In the genomic region with DNA sequence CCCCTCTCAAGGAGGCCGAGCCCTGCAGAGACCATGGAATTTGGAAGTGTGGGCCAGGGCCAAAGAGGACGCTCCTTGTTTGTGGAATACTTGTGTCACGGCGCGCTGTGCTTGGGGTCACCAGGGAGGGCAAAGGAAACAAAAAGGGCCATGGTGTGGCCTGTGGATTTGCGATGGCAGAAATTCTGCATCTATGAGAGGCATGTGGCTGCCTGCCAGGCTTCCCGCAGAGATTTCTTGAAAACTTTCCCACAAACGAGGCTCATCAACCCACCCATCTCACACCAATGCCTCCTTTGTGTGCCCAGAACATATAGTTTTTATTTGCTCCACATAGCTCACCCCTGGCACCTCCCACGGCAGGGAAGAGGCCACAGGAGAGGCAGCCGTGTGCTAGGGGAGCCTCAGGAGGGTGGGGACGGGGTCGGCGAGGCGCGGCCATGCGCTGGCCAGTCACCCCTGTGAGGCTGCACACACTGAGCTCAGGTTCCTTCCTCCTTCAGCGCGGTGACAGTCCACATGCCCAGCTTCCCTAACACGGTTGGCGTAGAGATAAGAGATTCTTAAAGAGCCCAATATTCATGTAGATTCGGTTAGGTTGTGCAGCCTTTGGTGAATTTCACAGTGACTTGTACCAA, we compare ENCODE assay signal across 16 cellular contexts.
DNase-seq lines count a peak whose midpoint lies in the region; ATAC-seq and TF ChIP-seq lines count a peak whose summit lies in the region.
"Had no signal": no experiment of that assay in that cellular context is flagged by ENCODE, and none has a peak within 500 bp of the region (broad histone marks: within the 10 kb centered on the region; RNA-seq: fewer than 3 reads in every experiment).

No MANE protein-coding gene starts in this region.

- no peaks in the 10 kb centered on the region for H3K27me3 ChIP-seq in lower lobe of right lung (ENCODE audit: low read depth)
- H3K27me3 ChIP-seq in upper lobe of left lung, result no peaks in the 10 kb centered on the region
- H3K27me3 ChIP-seq in spleen (replicated peaks in 1 of 7), result no peaks in the 10 kb centered on the region
- H3K27me3 ChIP-seq: testis had no signal

- H3K4me3 ChIP-seq in lower lobe of right lung, result no peak overlapping the region
- H3K4me3 ChIP-seq in upper lobe of left lung, result no peak overlapping the region
- H3K4me3 ChIP-seq in spleen, result no peak overlapping the region
- H3K4me3 ChIP-seq: smooth muscle cell, testis had no signal

- DNase-seq in NCI-H748 (lab: John Stamatoyannopoulos, UW; ENCODE audit: unreplicated experiment) (peak; percentile 25), NCI-H748 treated with DMSO at 0.1 percent for 48 hours (lab: John Stamatoyannopoulos, UW) (no peak), lower lobe of right lung (no peak), upper lobe of left lung (peak in 1 of 2 donors; percentile 59), SHP77 (lab: John Stamatoyannopoulos, UW) (no peak), spleen (no peak)
- DNase-seq: activated CD4-positive, alpha-beta T cell treated with anti-CD3 and anti-CD28 coated beads, Interleukin-2, amount 50 U/mL, for 1 hour; NCI-H1417 treated with DMSO at 0.1 percent for 48 hours; NCI-H510A; T-helper 2 cell; testis had no signal

- TF ChIP-seq CTCF in lower lobe of right lung (IDR thresholded peaks at IDR 0.05), result no peak
- no peak for TF ChIP-seq CTCF in upper lobe of left lung (IDR thresholded peaks at IDR 0.05)
- no peak for TF ChIP-seq CTCF in spleen (IDR thresholded peaks at IDR 0.05 in 8 of 11, conservative IDR thresholded peaks at IDR 0.05 in 3 of 11)

- H3K36me3 ChIP-seq in lower lobe of right lung (peaks cover 8% of the 10 kb centered on the region), upper lobe of left lung (peaks cover 0 to 9% (median 3%) of the 10 kb centered on the region in 4 donors), spleen (peaks cover 0 to 46% (median 0%) of the 10 kb centered on the region in 6 donors)

- ATAC-seq in lower lobe of right lung (peak; percentile 23 to 58), upper lobe of left lung (ENCODE audit: low FRiP score in 2 of 2) (peak; percentile 46), HG02798 (IDR thresholded peaks at IDR 0.05; ENCODE audit: poor library complexity, unreplicated experiment) (no peak)
- ATAC-seq: activated T-helper 17 cell treated with anti-CD3 and anti-CD28 coated beads, Interleukin-2, amount 50 U/mL, for 72 hours; left lobe of liver had no signal

- no peak for TF ChIP-seq POLR2A in upper lobe of left lung (IDR thresholded peaks at IDR 0.05)
- TF ChIP-seq POLR2A in spleen (IDR thresholded peaks at IDR 0.05), result no peak

- WGBS in upper lobe of left lung, 2 donors, result 71 to 75% methylated on average over 14 to 21 of the region's 21 CpGs
- WGBS in spleen, 5 donors, result 43 to 66% (median 61%) methylated on average over 20 to 21 of the region's 21 CpGs

- intact Hi-C loops in lower lobe of right lung (cut with DNase I) (no loop called here), spleen (cut with DNase I; ENCODE audit: low total_unique reads) (no loop called here)

- peak overlapping the region; percentile 52 for H3K27ac ChIP-seq in angular gyrus (ENCODE audit: low read depth, low read length)
- no peak overlapping the region for H3K27ac ChIP-seq in lower lobe of right lung
- H3K27ac ChIP-seq in upper lobe of left lung, result no peak overlapping the region
- H3K27ac ChIP-seq in spleen, result peak overlapping the region in 2 of 8 donors; percentile 5 to 44
- H3K27ac ChIP-seq: testis had no signal

- no peak for TF ChIP-seq EP300 in upper lobe of left lung (IDR thresholded peaks at IDR 0.05)

- H3K4me1 ChIP-seq in lower lobe of right lung, result no peaks in the 10 kb centered on the region
- peaks cover 0 to 9% (median 2%) of the 10 kb centered on the region in 4 donors for H3K4me1 ChIP-seq in upper lobe of left lung
- H3K4me1 ChIP-seq in spleen, result peaks cover 0 to 42% (median 17%) of the 10 kb centered on the region in 6 donors
- H3K4me1 ChIP-seq: testis had no signal

- H3K9me3 ChIP-seq in lower lobe of right lung (no peaks in the 10 kb centered on the region), upper lobe of left lung (no peaks in the 10 kb centered on the region), spleen (no peaks in the 10 kb centered on the region)
- H3K9me3 ChIP-seq: testis had no signal
